In the genomic region with DNA sequence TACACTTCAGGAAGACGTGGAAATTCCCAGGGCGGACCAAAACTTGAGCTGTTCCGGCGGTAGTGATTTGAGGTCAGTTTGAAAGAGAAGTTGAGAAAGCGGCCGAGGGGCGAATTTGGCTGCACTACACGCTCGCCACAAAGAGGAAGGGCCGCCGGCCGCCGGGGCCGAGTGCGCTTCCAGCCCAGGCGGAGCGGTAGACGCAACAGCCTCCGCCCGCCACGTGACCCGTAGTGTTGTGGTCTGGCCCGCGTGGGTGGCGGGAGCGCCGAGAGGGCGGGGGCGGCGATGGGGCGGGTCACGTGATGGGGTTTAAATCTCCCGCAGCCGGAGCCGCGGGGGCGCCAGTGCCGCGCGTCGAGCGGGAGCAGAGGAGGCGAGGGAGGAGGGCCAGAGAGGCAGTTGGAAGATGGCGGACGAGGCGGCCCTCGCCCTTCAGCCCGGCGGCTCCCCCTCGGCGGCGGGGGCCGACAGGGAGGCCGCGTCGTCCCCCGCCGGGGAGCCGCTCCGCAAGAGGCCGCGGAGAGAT, we compare ENCODE assay signal across 8 cellular contexts. TPM values are rescaled to one million over a fixed set of nuclear protein-coding genes. Genes with fewer than 3 reads are reported as not detected.
DNase-seq lines count a peak whose midpoint lies in the region; ATAC-seq and TF ChIP-seq lines count a peak whose summit lies in the region.

Gene SIRT1, plus strand, starts transcription at position 344 of the 529 bp plus-strand sequence. Its CDS starts 66 bp downstream, at position 410.

- H3K27me3 ChIP-seq in SU-DHL-6 (ENCODE audit: low read length) (no peaks in the 10 kb centered on the region), ovary (no peaks in the 10 kb centered on the region), thymus (ENCODE audit: control insufficient read depth, insufficient read depth) (no peaks in the 10 kb centered on the region)

- TF ChIP-seq POLR2A in ovary (IDR thresholded peaks at IDR 0.05): peak; percentile 90

- H3K36me3 ChIP-seq in SU-DHL-6 (ENCODE audit: low read length) (peaks cover 17% of the 10 kb centered on the region), ovary (no peaks in the 10 kb centered on the region), thymus (ENCODE audit: control insufficient read depth, insufficient read depth) (peaks cover 10% of the 10 kb centered on the region)

- peak within 1 kb of the TSS; percentile 91 for H3K4me3 Mint-ChIP-seq in activated naive CD8-positive, alpha-beta T cell treated with anti-CD3 and anti-CD28 coated beads, Interleukin-2, amount 10 ng/mL, durations not matched to agents 7 days and 5 days

- H4K20me1 ChIP-seq in SU-DHL-6 (ENCODE audit: low read depth, low read length): no peaks in the 10 kb centered on the region; the same call in 1 of the 2 replicates

- intact Hi-C loops in head of caudate nucleus (cut with DNase I): loop anchor here (2.0 kb wide), 1 partner anchor 190 kb away; the partner anchor contains the start of gene HERC4
- intact Hi-C loops in ovary (cut with DNase I): no loop called here

- peak within 1 kb of the TSS; percentile 96 for H2AFZ ChIP-seq in SU-DHL-6 (ENCODE audit: low read depth, low read length, severe bottlenecking)

- POLR2A ChIA-PET in activated naive CD8-positive, alpha-beta T cell treated with anti-CD3 and anti-CD28 coated beads, Interleukin-2, amount 10 ng/mL, durations not matched to agents 7 days and 5 days (lab: Charles Lee): interaction anchor here (0.5 to 1.6 kb wide), 9 partner anchors 12 to 447 kb away, joined by 3 to 6 read pairs (median 3); partner anchors contain the start of gene HNRNPH3

- TF ChIP-seq EP300 in ovary (IDR thresholded peaks at IDR 0.05): peak; percentile 3

- peak; percentile 98 for DNase-seq in GM12865 (ENCODE audit: low read depth)
- peak; percentile 86 for DNase-seq in NCI-H1105 treated with DMSO at 0.1 percent for 48 hours (lab: John Stamatoyannopoulos, UW)
- DNase-seq in activated naive CD8-positive, alpha-beta T cell treated with anti-CD3 and anti-CD28 coated beads, Interleukin-2, amount 10 ng/mL, durations not matched to agents 7 days and 5 days: peak; percentile 94
- DNase-seq in head of caudate nucleus: peak; percentile 93 to 99 (median 97)
- peak; percentile 97 to 99 (median 98) for DNase-seq in ovary

- H3F3A ChIP-seq in SU-DHL-6 (ENCODE audit: insufficient read depth): peaks cover 19% of the 10 kb centered on the region

- H3K9me2 ChIP-seq in SU-DHL-6 (replicated peaks; ENCODE audit: insufficient read depth, low read length): no peaks in the 10 kb centered on the region

- peaks cover 17% of the 10 kb centered on the region for H3K36me3 Mint-ChIP-seq in activated naive CD8-positive, alpha-beta T cell treated with anti-CD3 and anti-CD28 coated beads, Interleukin-2, amount 10 ng/mL, durations not matched to agents 7 days and 5 days

- peaks cover 41% of the 10 kb centered on the region for H3K79me2 ChIP-seq in SU-DHL-6 (ENCODE audit: insufficient read depth, low read length)

- TF ChIP-seq CTCF in GM12865 (IDR thresholded peaks at IDR 0.05; ENCODE audit: insufficient read depth, low read depth, low read length, missing control alignments): no peak
- TF ChIP-seq CTCF in SU-DHL-6 (IDR thresholded peaks at IDR 0.05; ENCODE audit: insufficient read depth, low read length, poor library complexity, severe bottlenecking): no peak
- TF ChIP-seq CTCF in ovary (IDR thresholded peaks at IDR 0.05): peak in 1 of 3 donors; percentile 11

- H3K4me1 Mint-ChIP-seq in activated naive CD8-positive, alpha-beta T cell treated with anti-CD3 and anti-CD28 coated beads, Interleukin-2, amount 10 ng/mL, durations not matched to agents 7 days and 5 days: peaks cover 17% of the 10 kb centered on the region

- H3K4me2 ChIP-seq in SU-DHL-6 (ENCODE audit: low read depth, low read length, poor library complexity, severe bottlenecking): peak within 1 kb of the TSS; percentile 100

- peak within 1 kb of the TSS; percentile 85 for H3K27ac ChIP-seq in SU-DHL-6 (ENCODE audit: low read depth, low read length)
- peak within 1 kb of the TSS; percentile 92 to 94 for H3K27ac ChIP-seq in ovary
- peak within 1 kb of the TSS; percentile 97 for H3K27ac ChIP-seq in thymus (ENCODE audit: low read depth)

- H3K4me3 ChIP-seq in GM12865 (ENCODE audit: low read depth, low read length): peak within 1 kb of the TSS; percentile 87
- peak within 1 kb of the TSS; percentile 99 for H3K4me3 ChIP-seq in SU-DHL-6 (ENCODE audit: insufficient read depth, low read length, poor library complexity, severe bottlenecking)
- H3K4me3 ChIP-seq in ovary: peak within 1 kb of the TSS; percentile 82
- H3K4me3 ChIP-seq in thymus (ENCODE audit: low read length): peak within 1 kb of the TSS; percentile 64

- peak within 1 kb of the TSS; percentile 89 for H3K27ac Mint-ChIP-seq in activated naive CD8-positive, alpha-beta T cell treated with anti-CD3 and anti-CD28 coated beads, Interleukin-2, amount 10 ng/mL, durations not matched to agents 7 days and 5 days

- WGBS in ovary, 3 donors: 0% methylated on average over 58 to 62 of the region's 62 CpGs
- under 1% methylated on average over 62 of the region's 62 CpGs for WGBS in thymus

- peaks cover 2% of the 10 kb centered on the region for H3K27me3 Mint-ChIP-seq in activated naive CD8-positive, alpha-beta T cell treated with anti-CD3 and anti-CD28 coated beads, Interleukin-2, amount 10 ng/mL, durations not matched to agents 7 days and 5 days

- H3K9me3 ChIP-seq in SU-DHL-6 (ENCODE audit: insufficient read depth, low read length): no peaks in the 10 kb centered on the region
- no peaks in the 10 kb centered on the region for H3K9me3 ChIP-seq in ovary
- H3K9me3 ChIP-seq in thymus (ENCODE audit: control insufficient read depth): no peaks in the 10 kb centered on the region

- peak within 1 kb of the TSS; percentile 74 for H3K9ac ChIP-seq in SU-DHL-6 (ENCODE audit: low read length)

- no peaks in the 10 kb centered on the region for H3K9me3 Mint-ChIP-seq in activated naive CD8-positive, alpha-beta T cell treated with anti-CD3 and anti-CD28 coated beads, Interleukin-2, amount 10 ng/mL, durations not matched to agents 7 days and 5 days

- peak; percentile 86 for ATAC-seq in HG02678 (IDR thresholded peaks at IDR 0.05; ENCODE audit: unreplicated experiment)
- ATAC-seq in activated naive CD8-positive, alpha-beta T cell treated with anti-CD3 and anti-CD28 coated beads, Interleukin-2, amount 10 ng/mL, durations not matched to agents 7 days and 5 days (ENCODE audit: low read depth): peak; percentile 81

- H3K4me1 ChIP-seq in ovary (ENCODE audit: insufficient read depth) (peaks cover 9% of the 10 kb centered on the region), thymus (ENCODE audit: control insufficient read depth, insufficient read depth, low read length) (peaks cover 8% of the 10 kb centered on the region)

RNA-seq across cellular contexts. Expression of gene SIRT1, which starts in this region (rescaled TPM):
- 10 to 100 TPM; 31.6 to 31.7 TPM for total RNA-seq in activated naive CD8-positive, alpha-beta T cell treated with anti-CD3 and anti-CD28 coated beads, Interleukin-2, amount 10 ng/mL, durations not matched to agents 7 days and 5 days
- total RNA-seq in ovary: 10 to 100 TPM; 21.5 to 38.5 (median 31.8) TPM
- polyA plus RNA-seq in ovary (10 to 100 TPM; 25.8 to 26.0 TPM), thymus (25.6 TPM)

Comparison
In these comparisons a context has a peak if more than half of its experiments do, and no peak if none do; other contexts are left out.
1. Peak in every context shown above with its lines: DNase-seq, ATAC-seq, H3K4me3 ChIP-seq and H3K27ac ChIP-seq.